ENCODE assay signal across 1 cellular context in genomic region chr16:67666538-67667433, GRCh38.
TF ChIP-seq lines count a peak whose summit lies in the region.

A gene with protein sequence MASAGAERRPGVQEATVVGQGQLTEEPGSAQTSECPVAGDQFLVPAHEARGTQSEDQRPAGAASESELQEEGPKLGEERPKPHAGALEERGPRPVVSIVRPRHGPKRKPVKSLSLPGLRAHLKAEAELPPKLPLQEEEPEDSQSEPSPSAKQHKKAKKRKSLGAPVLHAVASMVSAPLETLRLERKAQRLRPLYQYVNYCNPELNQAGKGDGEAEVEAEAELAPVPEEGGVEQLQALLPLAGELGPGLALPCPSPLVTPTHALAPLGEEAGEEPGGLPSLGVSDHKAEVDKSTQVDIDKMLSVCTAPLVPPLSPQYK (plus strand): TSS chr16:67666814. CDS start chr16:67666971, 157 bp downstream.
A gene with protein sequence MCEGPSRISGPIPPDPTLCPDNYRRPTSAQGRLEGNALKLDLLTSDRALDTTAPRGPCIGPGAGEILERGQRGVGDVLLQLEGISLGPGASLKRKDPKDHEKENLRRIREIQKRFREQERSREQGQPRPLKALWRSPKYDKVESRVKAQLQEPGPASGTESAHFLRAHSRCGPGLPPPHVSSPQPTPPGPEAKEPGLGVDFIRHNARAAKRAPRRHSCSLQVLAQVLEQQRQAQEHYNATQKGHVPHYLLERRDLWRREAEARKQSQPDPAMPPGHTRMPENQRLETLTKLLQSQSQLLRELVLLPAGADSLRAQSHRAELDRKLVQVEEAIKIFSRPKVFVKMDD (minus strand): TSS chr16:67666750. CDS start chr16:67666442, 308 bp downstream.

TF ChIP-seq in GM12878, 131 proteins besides CTCF, POLR2A, EP300 and RAD21 (continued from another document and continues in another):
- TF ChIP-seq, protein P1, sequence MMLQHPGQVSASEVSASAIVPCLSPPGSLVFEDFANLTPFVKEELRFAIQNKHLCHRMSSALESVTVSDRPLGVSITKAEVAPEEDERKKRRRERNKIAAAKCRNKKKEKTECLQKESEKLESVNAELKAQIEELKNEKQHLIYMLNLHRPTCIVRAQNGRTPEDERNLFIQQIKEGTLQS (IDR thresholded peaks at IDR 0.05; ENCODE audit: borderline replicate concordance, extremely low read depth, low read depth, low read length), result no peak
- no peak for TF ChIP-seq FOS (IDR thresholded peaks at IDR 0.05; ENCODE audit: borderline replicate concordance, extremely low read depth, insufficient read length)
- TF ChIP-seq BHLHE40 (IDR thresholded peaks at IDR 0.05; ENCODE audit: borderline replicate concordance in 1 of 2, low read depth in 2 of 2, low read length in 1 of 2), result no peak
- TF ChIP-seq NR2F1 (conservative IDR thresholded peaks at IDR 0.05), result peak; percentile 97
- TF ChIP-seq POU2F2 (IDR thresholded peaks at IDR 0.05; ENCODE audit: borderline replicate concordance, low read depth, low read length), result no peak
- TF ChIP-seq NFXL1 (IDR thresholded peaks at IDR 0.05; ENCODE audit: borderline replicate concordance), result no peak
- TF ChIP-seq SMAD5 (IDR thresholded peaks at IDR 0.05; ENCODE audit: low read depth), result no peak
- peak; percentile 98 for TF ChIP-seq NR2C1 (IDR thresholded peaks at IDR 0.05)
- no peak for TF ChIP-seq CEBPZ (IDR thresholded peaks at IDR 0.05; ENCODE audit: low read depth, low read length)
- no peak for TF ChIP-seq POLR2AphosphoS2 (IDR thresholded peaks at IDR 0.05; ENCODE audit: low read depth, low read length)
- TF ChIP-seq POLR2AphosphoS5 (IDR thresholded peaks at IDR 0.05; ENCODE audit: low read length), result no peak
- no peak for TF ChIP-seq CBX3 (IDR thresholded peaks at IDR 0.05; ENCODE audit: borderline replicate concordance, low read depth)
- no peak for TF ChIP-seq ATF2 (IDR thresholded peaks at IDR 0.05; ENCODE audit: low read length)
- no peak for TF ChIP-seq PML (IDR thresholded peaks at IDR 0.05; ENCODE audit: low read length)
- TF ChIP-seq RBBP5 (conservative IDR thresholded peaks at IDR 0.05), result no peak
- no peak for TF ChIP-seq TCF7 (IDR thresholded peaks at IDR 0.05; ENCODE audit: borderline replicate concordance)
- TF ChIP-seq, protein P2, sequence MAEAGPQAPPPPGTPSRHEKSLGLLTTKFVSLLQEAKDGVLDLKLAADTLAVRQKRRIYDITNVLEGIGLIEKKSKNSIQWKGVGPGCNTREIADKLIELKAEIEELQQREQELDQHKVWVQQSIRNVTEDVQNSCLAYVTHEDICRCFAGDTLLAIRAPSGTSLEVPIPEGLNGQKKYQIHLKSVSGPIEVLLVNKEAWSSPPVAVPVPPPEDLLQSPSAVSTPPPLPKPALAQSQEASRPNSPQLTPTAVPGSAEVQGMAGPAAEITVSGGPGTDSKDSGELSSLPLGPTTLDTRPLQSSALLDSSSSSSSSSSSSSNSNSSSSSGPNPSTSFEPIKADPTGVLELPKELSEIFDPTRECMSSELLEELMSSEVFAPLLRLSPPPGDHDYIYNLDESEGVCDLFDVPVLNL (IDR thresholded peaks at IDR 0.05; ENCODE audit: low read depth, low read length), result 0 out of 2 replicates have a peak, but pooled peaks have one; percentile 49
- TF ChIP-seq YY1 (IDR thresholded peaks at IDR 0.05; ENCODE audit: low read depth, low read length), result peak; percentile 67; the same call in 1 of the 2 replicates
- TF ChIP-seq MTA2 (IDR thresholded peaks at IDR 0.05; ENCODE audit: low read depth), result peak; percentile 67; the same call in 1 of the 2 replicates
- TF ChIP-seq TARDBP (IDR thresholded peaks at IDR 0.05; ENCODE audit: borderline replicate concordance), result peak; percentile 59; the same call in 1 of the 2 replicates
- no peak for TF ChIP-seq CREB1 (IDR thresholded peaks at IDR 0.05; ENCODE audit: low read depth)
- peak; percentile 88 for TF ChIP-seq SIX5 (IDR thresholded peaks at IDR 0.05; ENCODE audit: low read depth, low read length, severe bottlenecking)
- TF ChIP-seq PAX5 (IDR thresholded peaks at IDR 0.05; ENCODE audit: borderline replicate concordance, low read depth, low read length), result peak; percentile 87
- no peak for TF ChIP-seq BCLAF1 (IDR thresholded peaks at IDR 0.05)
- TF ChIP-seq ZSCAN29 (IDR thresholded peaks at IDR 0.05), result no peak
- no peak for TF ChIP-seq PAX8 (IDR thresholded peaks at IDR 0.05)
- TF ChIP-seq STAT3 (IDR thresholded peaks at IDR 0.05; ENCODE audit: low read depth, low read length), result no peak
- TF ChIP-seq MEF2A (IDR thresholded peaks at IDR 0.05; ENCODE audit: insufficient read depth, low read depth, low read length), result no peak
- no peak for TF ChIP-seq GABPA (IDR thresholded peaks at IDR 0.05; ENCODE audit: low read depth)
- TF ChIP-seq ZBTB11 (CRISPR knock-in tag; IDR thresholded peaks at IDR 0.05), result no peak
- no peak for TF ChIP-seq STAT1 (conservative IDR thresholded peaks at IDR 0.05)
- TF ChIP-seq SREBF1 (IDR thresholded peaks at IDR 0.05; ENCODE audit: low read length), result peak; percentile 86
- peak; percentile 20 for TF ChIP-seq BCL3 (IDR thresholded peaks at IDR 0.05; ENCODE audit: borderline replicate concordance, insufficient read depth, low read depth, low read length, poor library complexity, severe bottlenecking)
- peak; percentile 52; the same call in 1 of the 2 replicates for TF ChIP-seq CREM (IDR thresholded peaks at IDR 0.05; ENCODE audit: low read depth)
- TF ChIP-seq E2F8 (IDR thresholded peaks at IDR 0.05; ENCODE audit: low read depth, partially characterized antibody), result no peak
- TF ChIP-seq RFX5 (IDR thresholded peaks at IDR 0.05; ENCODE audit: low read depth, low read length), result no peak
